8 cellular contexts compared by ENCODE assay signal in genomic region chr3:35908366-35909232, GRCh38.
DNase-seq lines count a peak whose midpoint lies in the region; ATAC-seq and TF ChIP-seq lines count a peak whose summit lies in the region.

No MANE protein-coding gene starts in this region.

- CTCF ChIA-PET in HEK293T (lab: Yijun Ruan, JAX), result interaction anchor here (0.6 to 1.2 kb wide), 8 partner anchors 11 to 1648 kb away, joined by 3 to 5 read pairs (median 3); no protein-coding TSS in a partner anchor

- ATAC-seq in T-helper 17 cell, result no peak

- POLR2A ChIA-PET in HEK293T (lab: Yijun Ruan, JAX), result no interaction called here

- H3K4me3 ChIP-seq in cardiac fibroblast (replicated peaks in 1 of 2; ENCODE audit: low read depth in 2 of 2, low read length in 2 of 2), result no peak overlapping the region

- no peak overlapping the region for H3K27ac Mint-ChIP-seq in T-helper 2 cell treated with Interferon-gamma antibody and Interleukin-4, amounts not matched to agents 5 μg/mL and 100 μg/mL, for 36 hours
- H3K27ac Mint-ChIP-seq in T-helper 17 cell, result peak overlapping the region; percentile 21

- H3K27me3 Mint-ChIP-seq in T-helper 2 cell treated with Interferon-gamma antibody and Interleukin-4, amounts not matched to agents 5 μg/mL and 100 μg/mL, for 36 hours (ENCODE audit: low read depth), result no peaks in the 10 kb centered on the region
- H3K27me3 Mint-ChIP-seq in T-helper 17 cell, result no peaks in the 10 kb centered on the region

- H3K4me3 Mint-ChIP-seq in T-helper 2 cell treated with Interferon-gamma antibody and Interleukin-4, amounts not matched to agents 5 μg/mL and 100 μg/mL, for 36 hours, result no peak overlapping the region
- H3K4me3 Mint-ChIP-seq in T-helper 17 cell, result no peak overlapping the region

- no peaks in the 10 kb centered on the region for H3K9me3 ChIP-seq in T-helper 17 cell (ENCODE audit: control insufficient read depth, low read length, poor library complexity, severe bottlenecking)

- peak in 3 of 5 experiments; percentile 4 to 38 (median 8) for DNase-seq in T-helper 2 cell
- DNase-seq in T-helper 2 cell treated with Interferon-gamma antibody and Interleukin-4, amounts not matched to agents 5 μg/mL and 100 μg/mL, for 36 hours (ENCODE audit: low spot score), result no peak
- peak; percentile 44 for DNase-seq in HEK293T (ENCODE audit: extremely low spot score)
- peak; percentile 65 for DNase-seq in NCI-H1092 (lab: John Stamatoyannopoulos, UW)
- DNase-seq in T-helper 17 cell, result no peak
- DNase-seq in cardiac fibroblast (ENCODE audit: low read depth in 2 of 2), result peak; percentile 87 to 88
- DNase-seq in kidney tubule cell (ENCODE audit: low spot score), result peak; percentile 66
- DNase-seq in stimulated activated CD4-positive, alpha-beta T cell treated with anti-CD3 and anti-CD28 coated beads, TNF-alpha, amount 100 ng/mL, for 1 hour (ENCODE audit: low read depth in 3 of 3, low spot score in 1 of 3), result peak in 2 of 3 donors; percentile 2 to 4

- H3K9me3 Mint-ChIP-seq in T-helper 2 cell treated with Interferon-gamma antibody and Interleukin-4, amounts not matched to agents 5 μg/mL and 100 μg/mL, for 36 hours, result no peaks in the 10 kb centered on the region

- TF ChIP-seq CTCF in cardiac fibroblast (IDR thresholded peaks at IDR 0.05; ENCODE audit: low read depth, low read length), result peak; percentile 79

- no peaks in the 10 kb centered on the region for H3K4me1 Mint-ChIP-seq in T-helper 2 cell treated with Interferon-gamma antibody and Interleukin-4, amounts not matched to agents 5 μg/mL and 100 μg/mL, for 36 hours (ENCODE audit: low read depth)
- no peaks in the 10 kb centered on the region for H3K4me1 Mint-ChIP-seq in T-helper 17 cell

- H3K36me3 Mint-ChIP-seq in T-helper 2 cell treated with Interferon-gamma antibody and Interleukin-4, amounts not matched to agents 5 μg/mL and 100 μg/mL, for 36 hours (ENCODE audit: low read depth), result no peaks in the 10 kb centered on the region
- no peaks in the 10 kb centered on the region for H3K36me3 Mint-ChIP-seq in T-helper 17 cell (ENCODE audit: low read depth)

TF ChIP-seq in HEK293T, 16 proteins besides CTCF, POLR2A, EP300 and RAD21:
- TF ChIP-seq PKNOX1 (IDR thresholded peaks at IDR 0.05), result no peak
- no peak for TF ChIP-seq ARNT (IDR thresholded peaks at IDR 0.05)
- no peak for TF ChIP-seq ZNF384 (IDR thresholded peaks at IDR 0.05)
- no peak for TF ChIP-seq FOXM1 (IDR thresholded peaks at IDR 0.05; ENCODE audit: borderline replicate concordance)
- TF ChIP-seq ELF4 (IDR thresholded peaks at IDR 0.05), result no peak
- no peak for TF ChIP-seq BHLHE40 (IDR thresholded peaks at IDR 0.05; ENCODE audit: borderline replicate concordance)
- no peak for TF ChIP-seq FOXK2 (IDR thresholded peaks at IDR 0.05)
- no peak for TF ChIP-seq LEF1 (IDR thresholded peaks at IDR 0.05; ENCODE audit: borderline replicate concordance)
- TF ChIP-seq SUZ12 (IDR thresholded peaks at IDR 0.05), result no peak
- no peak for TF ChIP-seq FOXA1 (IDR thresholded peaks at IDR 0.05)
- no peak for TF ChIP-seq L3MBTL2 (conservative IDR thresholded peaks at IDR 0.05)
- no peak for TF ChIP-seq SP1 (IDR thresholded peaks at IDR 0.05)
- TF ChIP-seq NFRKB (IDR thresholded peaks at IDR 0.05), result no peak
- TF ChIP-seq CTBP1 (IDR thresholded peaks at IDR 0.05; ENCODE audit: borderline replicate concordance), result no peak
- no peak for TF ChIP-seq HDGF (IDR thresholded peaks at IDR 0.05; ENCODE audit: borderline replicate concordance)
- no peak for TF ChIP-seq TARDBP (IDR thresholded peaks at IDR 0.05)

Comparison
In these comparisons a context has a peak if more than half of its experiments do, and no peak if none do; other contexts are left out.
1. DNase-seq: peak in T-helper 2 cell (3 of 5), HEK293T (single experiment), NCI-H1092 (single experiment), cardiac fibroblast (2 of 2), kidney tubule cell (single experiment) and stimulated activated CD4-positive, alpha-beta T cell treated with anti-CD3 and anti-CD28 coated beads, TNF-alpha, amount 100 ng/mL, for 1 hour (2 of 3); none in T-helper 2 cell treated with Interferon-gamma antibody and Interleukin-4, amounts not matched to agents 5 μg/mL and 100 μg/mL, for 36 hours (single experiment) and T-helper 17 cell (0 of 3).